In the genomic region with DNA sequence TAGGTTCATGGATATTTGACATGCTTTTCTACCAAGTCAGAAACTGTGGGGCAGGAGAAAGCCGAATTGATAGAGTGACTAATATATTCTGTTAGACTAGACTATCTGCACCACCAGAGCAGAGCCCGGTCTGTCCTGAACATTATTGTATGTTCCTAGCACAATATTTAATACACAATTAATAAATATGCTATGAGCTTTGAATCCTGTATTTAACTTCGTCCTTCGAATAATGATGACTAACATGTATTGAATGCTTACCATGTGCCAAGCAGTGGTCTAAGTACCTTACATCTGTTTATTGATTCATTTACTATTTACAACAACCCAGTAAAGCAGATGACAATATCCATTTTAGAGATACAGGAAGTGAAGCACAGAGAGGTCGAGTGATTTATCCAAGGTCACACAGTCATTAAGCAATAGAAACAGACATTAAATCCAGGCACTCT, we compare ENCODE assay signal across 1 cellular context.
TF ChIP-seq lines count a peak whose summit lies in the region.

No MANE protein-coding gene starts in this region.

TF ChIP-seq in GM23338, 12 proteins besides CTCF, POLR2A, EP300 and RAD21:
- TF ChIP-seq JUNB (IDR thresholded peaks at IDR 0.05; ENCODE audit: unreplicated experiment) (no peak), POLR2AphosphoS5 (IDR thresholded peaks at IDR 0.05; ENCODE audit: low read depth) (no peak), ZNF331 (CRISPR knock-in tag; IDR thresholded peaks at IDR 0.05; ENCODE audit: low read depth) (no peak), CREB1 (CRISPR knock-in tag; IDR thresholded peaks at IDR 0.05; ENCODE audit: low read depth) (no peak), ZNF114 (CRISPR knock-in tag; IDR thresholded peaks at IDR 0.05) (no peak), NANOG (IDR thresholded peaks at IDR 0.05; ENCODE audit: borderline replicate concordance) (no peak), EZH2phosphoT487 (IDR thresholded peaks at IDR 0.05; ENCODE audit: unreplicated experiment) (no peak), EZH2 (IDR thresholded peaks at IDR 0.05; ENCODE audit: low read depth, unreplicated experiment) (no peak)
- TF ChIP-seq, protein P1, sequence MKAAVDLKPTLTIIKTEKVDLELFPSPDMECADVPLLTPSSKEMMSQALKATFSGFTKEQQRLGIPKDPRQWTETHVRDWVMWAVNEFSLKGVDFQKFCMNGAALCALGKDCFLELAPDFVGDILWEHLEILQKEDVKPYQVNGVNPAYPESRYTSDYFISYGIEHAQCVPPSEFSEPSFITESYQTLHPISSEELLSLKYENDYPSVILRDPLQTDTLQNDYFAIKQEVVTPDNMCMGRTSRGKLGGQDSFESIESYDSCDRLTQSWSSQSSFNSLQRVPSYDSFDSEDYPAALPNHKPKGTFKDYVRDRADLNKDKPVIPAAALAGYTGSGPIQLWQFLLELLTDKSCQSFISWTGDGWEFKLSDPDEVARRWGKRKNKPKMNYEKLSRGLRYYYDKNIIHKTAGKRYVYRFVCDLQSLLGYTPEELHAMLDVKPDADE (IDR thresholded peaks at IDR 0.05), result no peak
- TF ChIP-seq, protein P2, sequence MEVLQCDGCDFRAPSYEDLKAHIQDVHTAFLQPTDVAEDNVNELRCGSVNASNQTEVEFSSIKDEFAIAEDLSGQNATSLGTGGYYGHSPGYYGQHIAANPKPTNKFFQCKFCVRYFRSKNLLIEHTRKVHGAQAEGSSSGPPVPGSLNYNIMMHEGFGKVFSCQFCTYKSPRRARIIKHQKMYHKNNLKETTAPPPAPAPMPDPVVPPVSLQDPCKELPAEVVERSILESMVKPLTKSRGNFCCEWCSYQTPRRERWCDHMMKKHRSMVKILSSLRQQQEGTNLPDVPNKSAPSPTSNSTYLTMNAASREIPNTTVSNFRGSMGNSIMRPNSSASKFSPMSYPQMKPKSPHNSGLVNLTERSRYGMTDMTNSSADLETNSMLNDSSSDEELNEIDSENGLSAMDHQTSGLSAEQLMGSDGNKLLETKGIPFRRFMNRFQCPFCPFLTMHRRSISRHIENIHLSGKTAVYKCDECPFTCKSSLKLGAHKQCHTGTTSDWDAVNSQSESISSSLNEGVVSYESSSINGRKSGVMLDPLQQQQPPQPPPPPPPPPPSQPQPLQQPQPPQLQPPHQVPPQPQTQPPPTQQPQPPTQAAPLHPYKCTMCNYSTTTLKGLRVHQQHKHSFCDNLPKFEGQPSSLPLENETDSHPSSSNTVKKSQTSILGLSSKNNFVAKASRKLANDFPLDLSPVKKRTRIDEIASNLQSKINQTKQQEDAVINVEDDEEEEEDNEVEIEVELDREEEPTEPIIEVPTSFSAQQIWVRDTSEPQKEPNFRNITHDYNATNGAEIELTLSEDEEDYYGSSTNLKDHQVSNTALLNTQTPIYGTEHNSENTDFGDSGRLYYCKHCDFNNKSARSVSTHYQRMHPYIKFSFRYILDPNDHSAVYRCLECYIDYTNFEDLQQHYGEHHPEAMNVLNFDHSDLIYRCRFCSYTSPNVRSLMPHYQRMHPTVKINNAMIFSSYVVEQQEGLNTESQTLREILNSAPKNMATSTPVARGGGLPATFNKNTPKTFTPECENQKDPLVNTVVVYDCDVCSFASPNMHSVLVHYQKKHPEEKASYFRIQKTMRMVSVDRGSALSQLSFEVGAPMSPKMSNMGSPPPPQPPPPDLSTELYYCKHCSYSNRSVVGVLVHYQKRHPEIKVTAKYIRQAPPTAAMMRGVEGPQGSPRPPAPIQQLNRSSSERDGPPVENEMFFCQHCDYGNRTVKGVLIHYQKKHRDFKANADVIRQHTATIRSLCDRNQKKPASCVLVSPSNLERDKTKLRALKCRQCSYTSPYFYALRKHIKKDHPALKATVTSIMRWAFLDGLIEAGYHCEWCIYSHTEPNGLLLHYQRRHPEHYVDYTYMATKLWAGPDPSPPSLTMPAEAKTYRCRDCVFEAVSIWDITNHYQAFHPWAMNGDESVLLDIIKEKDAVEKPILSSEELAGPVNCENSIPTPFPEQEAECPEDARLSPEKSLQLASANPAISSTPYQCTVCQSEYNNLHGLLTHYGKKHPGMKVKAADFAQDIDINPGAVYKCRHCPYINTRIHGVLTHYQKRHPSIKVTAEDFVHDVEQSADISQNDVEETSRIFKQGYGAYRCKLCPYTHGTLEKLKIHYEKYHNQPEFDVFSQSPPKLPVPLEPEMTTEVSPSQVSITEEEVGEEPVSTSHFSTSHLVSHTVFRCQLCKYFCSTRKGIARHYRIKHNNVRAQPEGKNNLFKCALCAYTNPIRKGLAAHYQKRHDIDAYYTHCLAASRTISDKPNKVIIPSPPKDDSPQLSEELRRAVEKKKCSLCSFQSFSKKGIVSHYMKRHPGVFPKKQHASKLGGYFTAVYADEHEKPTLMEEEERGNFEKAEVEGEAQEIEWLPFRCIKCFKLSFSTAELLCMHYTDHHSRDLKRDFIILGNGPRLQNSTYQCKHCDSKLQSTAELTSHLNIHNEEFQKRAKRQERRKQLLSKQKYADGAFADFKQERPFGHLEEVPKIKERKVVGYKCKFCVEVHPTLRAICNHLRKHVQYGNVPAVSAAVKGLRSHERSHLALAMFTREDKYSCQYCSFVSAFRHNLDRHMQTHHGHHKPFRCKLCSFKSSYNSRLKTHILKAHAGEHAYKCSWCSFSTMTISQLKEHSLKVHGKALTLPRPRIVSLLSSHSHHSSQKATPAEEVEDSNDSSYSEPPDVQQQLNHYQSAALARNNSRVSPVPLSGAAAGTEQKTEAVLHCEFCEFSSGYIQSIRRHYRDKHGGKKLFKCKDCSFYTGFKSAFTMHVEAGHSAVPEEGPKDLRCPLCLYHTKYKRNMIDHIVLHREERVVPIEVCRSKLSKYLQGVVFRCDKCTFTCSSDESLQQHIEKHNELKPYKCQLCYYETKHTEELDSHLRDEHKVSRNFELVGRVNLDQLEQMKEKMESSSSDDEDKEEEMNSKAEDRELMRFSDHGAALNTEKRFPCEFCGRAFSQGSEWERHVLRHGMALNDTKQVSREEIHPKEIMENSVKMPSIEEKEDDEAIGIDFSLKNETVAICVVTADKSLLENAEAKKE (CRISPR knock-in tag; IDR thresholded peaks at IDR 0.05), result no peak
- TF ChIP-seq, protein P3, sequence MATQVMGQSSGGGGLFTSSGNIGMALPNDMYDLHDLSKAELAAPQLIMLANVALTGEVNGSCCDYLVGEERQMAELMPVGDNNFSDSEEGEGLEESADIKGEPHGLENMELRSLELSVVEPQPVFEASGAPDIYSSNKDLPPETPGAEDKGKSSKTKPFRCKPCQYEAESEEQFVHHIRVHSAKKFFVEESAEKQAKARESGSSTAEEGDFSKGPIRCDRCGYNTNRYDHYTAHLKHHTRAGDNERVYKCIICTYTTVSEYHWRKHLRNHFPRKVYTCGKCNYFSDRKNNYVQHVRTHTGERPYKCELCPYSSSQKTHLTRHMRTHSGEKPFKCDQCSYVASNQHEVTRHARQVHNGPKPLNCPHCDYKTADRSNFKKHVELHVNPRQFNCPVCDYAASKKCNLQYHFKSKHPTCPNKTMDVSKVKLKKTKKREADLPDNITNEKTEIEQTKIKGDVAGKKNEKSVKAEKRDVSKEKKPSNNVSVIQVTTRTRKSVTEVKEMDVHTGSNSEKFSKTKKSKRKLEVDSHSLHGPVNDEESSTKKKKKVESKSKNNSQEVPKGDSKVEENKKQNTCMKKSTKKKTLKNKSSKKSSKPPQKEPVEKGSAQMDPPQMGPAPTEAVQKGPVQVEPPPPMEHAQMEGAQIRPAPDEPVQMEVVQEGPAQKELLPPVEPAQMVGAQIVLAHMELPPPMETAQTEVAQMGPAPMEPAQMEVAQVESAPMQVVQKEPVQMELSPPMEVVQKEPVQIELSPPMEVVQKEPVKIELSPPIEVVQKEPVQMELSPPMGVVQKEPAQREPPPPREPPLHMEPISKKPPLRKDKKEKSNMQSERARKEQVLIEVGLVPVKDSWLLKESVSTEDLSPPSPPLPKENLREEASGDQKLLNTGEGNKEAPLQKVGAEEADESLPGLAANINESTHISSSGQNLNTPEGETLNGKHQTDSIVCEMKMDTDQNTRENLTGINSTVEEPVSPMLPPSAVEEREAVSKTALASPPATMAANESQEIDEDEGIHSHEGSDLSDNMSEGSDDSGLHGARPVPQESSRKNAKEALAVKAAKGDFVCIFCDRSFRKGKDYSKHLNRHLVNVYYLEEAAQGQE (IDR thresholded peaks at IDR 0.05; ENCODE audit: unreplicated experiment), result no peak
